Comparison of ENCODE assay signal across 23 cellular contexts in genomic region chr13:36750946-36751345, GRCh38.
"Had no signal": no experiment of that assay in that cellular context is flagged by ENCODE, and none has a peak within 500 bp of the region (broad histone marks: within the 10 kb centered on the region; RNA-seq: fewer than 3 reads in every experiment).

No MANE protein-coding gene starts in this region.

- H3K27me3 ChIP-seq: stomach, suprapubic skin, testis, thyroid gland, tibial artery, tibial nerve, transverse colon, upper lobe of right lung, uterus, vagina had no signal

- H3K4me1 ChIP-seq: stomach, suprapubic skin, testis, thyroid gland, tibial artery, tibial nerve, transverse colon, upper lobe of left lung, upper lobe of right lung, uterus, vagina had no signal

- H3K36me3 ChIP-seq: stomach, suprapubic skin, thoracic aorta, thyroid gland, tibial artery, tibial nerve, transverse colon, upper lobe of left lung, upper lobe of right lung, uterus, vagina had no signal

- H3K4me3 ChIP-seq: stomach, suprapubic skin, testis, thoracic aorta, thyroid gland, tibial artery, tibial nerve, transverse colon, upper lobe of left lung, upper lobe of right lung, uterus, vagina had no signal

- H3K9me3 ChIP-seq: stomach, suprapubic skin, testis, thoracic aorta, thyroid gland, tibial artery, tibial nerve, transverse colon, upper lobe of left lung, upper lobe of right lung, uterus, vagina had no signal

- H3K27ac ChIP-seq: stomach, suprapubic skin, testis, thoracic aorta, thyroid gland, tibial artery, tibial nerve, transverse colon, upper lobe of left lung, upper lobe of right lung, uterus, vagina had no signal

- DNase-seq: stimulated activated CD4-positive, alpha-beta T cell treated with anti-CD3 and anti-CD28 coated beads, Interleukin-2, amount 100 ng/mL, for 48 hours; stimulated activated CD4-positive, alpha-beta T cell treated with anti-CD3 and anti-CD28 coated beads, Interleukin-4, amount 100 ng/mL, for 1 hour; stimulated activated CD4-positive, alpha-beta T cell treated with anti-CD3 and anti-CD28 coated beads, Interleukin-4, amount 100 ng/mL, for 24 hours; stimulated activated CD4-positive, alpha-beta T cell treated with anti-CD3 and anti-CD28 coated beads, Interleukin-4, amount 100 ng/mL, for 4 hours; stimulated activated CD8-positive, alpha-beta memory T cell treated with anti-CD3 and anti-CD28 coated beads, Interleukin-4, amount 100 ng/mL, for 48 hours; stimulated activated naive B cell treated with anti-CD40 and anti-IgM and Interleukin-4, amounts not matched to agents 10 μg/mL and 1 μg/mL and 100 μg/mL, for 72 hours; stimulated activated naive CD4-positive, alpha-beta T cell; stimulated activated naive CD4-positive, alpha-beta T cell treated with Interleukin-2 at 50 U/mL for 16 hours; stimulated activated naive CD8-positive, alpha-beta T cell treated with anti-CD3 and anti-CD28 coated beads, Interleukin-15, amount 100 ng/mL, for 72 hours; stimulated activated naive CD8-positive, alpha-beta T cell treated with anti-CD3 and anti-CD28 coated beads, Interleukin-15, Interleukin-2, amounts not matched to agents 100 U/mL and 50 U/mL, for 24 hours; stomach; substantia nigra; testis; thyroid gland; tibial artery; transverse colon; upper lobe of left lung; upper lobe of right lung; uterus had no signal
